ENCODE assay signal across 1 cellular context in genomic region chr6:35911871-35912653, GRCh38.
TF ChIP-seq lines count a peak whose summit lies in the region.

No MANE protein-coding gene starts in this region.

TF ChIP-seq in HepG2, 621 proteins besides CTCF, POLR2A, EP300 and RAD21:
- no peak for TF ChIP-seq MBD4 (IDR thresholded peaks at IDR 0.05; ENCODE audit: borderline replicate concordance, low read length)
- TF ChIP-seq ZBTB33 (CRISPR knock-in tag; IDR thresholded peaks at IDR 0.05): peak; percentile 88; the same call in 1 of the 2 replicates
- peak; percentile 63 for TF ChIP-seq ZNF770 (CRISPR knock-in tag; IDR thresholded peaks at IDR 0.05)
- no peak for TF ChIP-seq PHF8 (CRISPR knock-in tag; IDR thresholded peaks at IDR 0.05)
- TF ChIP-seq FOSL2 (CRISPR knock-in tag; IDR thresholded peaks at IDR 0.05): peak; percentile 69
